Comparison of ENCODE assay signal across 16 cellular contexts in the genomic region with DNA sequence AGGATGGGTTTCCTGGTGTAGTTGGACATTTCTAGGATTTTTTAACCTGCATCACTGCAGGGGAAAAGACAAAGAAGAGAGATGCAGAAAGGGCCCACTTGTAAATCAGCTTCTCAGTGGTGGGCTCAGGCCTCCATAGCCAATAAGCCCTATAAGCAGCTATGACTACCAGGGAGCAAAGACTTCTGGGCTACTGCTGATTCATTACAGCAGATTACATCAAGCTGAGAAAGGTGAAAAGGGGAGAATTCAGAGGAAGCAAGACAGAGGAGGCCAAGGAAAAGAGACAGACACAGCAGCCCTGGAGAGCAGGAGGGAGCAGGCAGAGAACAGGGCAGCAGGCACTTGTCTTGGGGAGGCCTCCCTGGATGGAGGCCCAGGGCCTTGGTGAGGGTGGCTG.
"Had no signal": no experiment of that assay in that cellular context is flagged by ENCODE, and none has a peak within 500 bp of the region (broad histone marks: within the 10 kb centered on the region; RNA-seq: fewer than 3 reads in every experiment).

No MANE protein-coding gene starts in this region.

- H3K9me3 Mint-ChIP-seq: activated naive CD4-positive, alpha-beta T cell treated with anti-CD3 and anti-CD28 coated beads, Interleukin-2, amount 50 U/mL, for 72 hours; activated T-cell treated with anti-CD3 and anti-CD28 coated beads, Interleukin-2, amount 50 U/mL, for 24 hours had no signal

- H3K4me3 ChIP-seq: dorsolateral prefrontal cortex, skin epidermis, transverse colon had no signal

- H3K27ac ChIP-seq: dorsolateral prefrontal cortex, foreskin keratinocyte, neutrophil, skin epidermis, transverse colon had no signal

- H3K27ac Mint-ChIP-seq: activated T-cell treated with anti-CD3 and anti-CD28 coated beads, Interleukin-2, amount 50 U/mL, for 24 hours; naive thymus-derived CD4-positive, alpha-beta T cell; T-helper 1 cell treated with Interleukin-12 subunit alpha and Interleukin-12 subunit beta and Interleukin-4 antibody, amounts not matched to agents 30 μg/mL and 1 μg/mL, for 36 hours had no signal

- H3K4me3 Mint-ChIP-seq: activated T-cell treated with anti-CD3 and anti-CD28 coated beads, Interleukin-2, amount 50 U/mL, for 24 hours; central memory CD8-positive, alpha-beta T cell; naive thymus-derived CD4-positive, alpha-beta T cell; T-helper 1 cell treated with Interleukin-12 subunit alpha and Interleukin-12 subunit beta and Interleukin-4 antibody, amounts not matched to agents 30 μg/mL and 1 μg/mL, for 36 hours had no signal

- H3K4me1 ChIP-seq: transverse colon had no signal

- H3K36me3 ChIP-seq: neutrophil, transverse colon had no signal

- H3K36me3 Mint-ChIP-seq: activated naive CD4-positive, alpha-beta T cell treated with anti-CD3 and anti-CD28 coated beads, Interleukin-2, amount 50 U/mL, for 72 hours; naive thymus-derived CD4-positive, alpha-beta T cell had no signal

- DNase-seq: activated CD4-positive, alpha-beta T cell treated with anti-CD3 and anti-CD28 coated beads, Interleukin-2, amount 50 U/mL, for 1 hour; activated CD4-positive, CD25-positive, alpha-beta regulatory T cell; activated effector memory CD4-positive, alpha-beta T cell treated with Interleukin-2 at 50 U/mL for 16 hours; activated T-cell treated with anti-CD3 and anti-CD28 coated beads, Interleukin-2, amount 50 U/mL, for 24 hours; anterior cingulate cortex; dorsolateral prefrontal cortex; left cardiac atrium; naive thymus-derived CD4-positive, alpha-beta T cell; posterior cingulate gyrus; transverse colon had no signal

- H3K27me3 ChIP-seq: foreskin keratinocyte, neutrophil had no signal

- H3K9me3 ChIP-seq: neutrophil, transverse colon had no signal

- H3K4me1 Mint-ChIP-seq: central memory CD8-positive, alpha-beta T cell; naive thymus-derived CD4-positive, alpha-beta T cell had no signal

- ATAC-seq: activated naive CD4-positive, alpha-beta T cell treated with anti-CD3 and anti-CD28 coated beads, Interleukin-2, amount 50 U/mL, for 72 hours; foreskin keratinocyte; left cardiac atrium; naive thymus-derived CD4-positive, alpha-beta T cell had no signal
